ENCODE assay signal across 9 cellular contexts in the genomic region with DNA sequence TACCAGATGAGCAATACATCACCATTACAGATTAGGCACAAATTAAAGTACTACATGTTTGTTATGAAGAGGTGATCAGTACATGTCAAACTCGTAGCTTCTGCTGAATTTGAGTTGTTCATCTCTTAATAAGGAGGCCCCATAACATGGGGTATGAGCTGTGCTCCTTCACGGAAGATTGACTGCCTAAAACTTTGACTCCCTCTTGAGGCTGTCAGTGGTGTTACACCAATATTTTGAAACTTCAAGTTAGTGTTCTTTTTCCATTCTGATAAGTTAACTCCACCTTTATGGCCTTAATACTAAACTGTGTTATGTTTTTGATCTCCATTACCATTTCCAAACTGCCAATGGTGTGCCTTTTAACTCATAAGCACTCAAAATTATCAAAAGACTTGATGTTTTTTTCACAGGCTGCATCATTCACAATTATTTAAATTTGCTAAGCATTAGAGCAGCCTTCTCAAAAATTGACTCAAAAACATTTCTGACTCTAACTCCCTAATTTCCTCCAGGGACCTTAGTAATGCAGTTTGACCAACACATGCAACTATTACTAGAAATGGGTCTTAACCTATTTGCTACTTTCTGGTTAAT.
DNase-seq lines count a peak whose midpoint lies in the region; ATAC-seq and TF ChIP-seq lines count a peak whose summit lies in the region.
"Had no signal": no experiment of that assay in that cellular context is flagged by ENCODE, and none has a peak within 500 bp of the region (broad histone marks: within the 10 kb centered on the region; RNA-seq: fewer than 3 reads in every experiment).

No MANE protein-coding gene starts in this region.

- H3K4me2 ChIP-seq in KMS-11, result no peak overlapping the region

- H2AFZ ChIP-seq in KMS-11 (ENCODE audit: low read depth), result no peak overlapping the region

- no peaks in the 10 kb centered on the region for H4K20me1 ChIP-seq in KMS-11 (ENCODE audit: insufficient read depth)

- TF ChIP-seq POLR2A in gastrocnemius medialis (IDR thresholded peaks at IDR 0.05), result no peak

- peak; percentile 52 for DNase-seq in GM12865 (ENCODE audit: low read depth)
- DNase-seq in amniotic stem cell (lab: John Stamatoyannopoulos, UW), result peak; percentile 17
- DNase-seq in left kidney (ENCODE audit: low read depth, low spot score), result peak; percentile 55
- no peak for DNase-seq in gastrocnemius medialis
- DNase-seq in GOT3 (lab: John Stamatoyannopoulos, UW), result no peak
- no peak for DNase-seq in cortex of kidney (lab: John Stamatoyannopoulos, UW)
- DNase-seq: activated naive CD8-positive, alpha-beta T cell treated with anti-CD3 and anti-CD28 coated beads, Interleukin-2, amount 10 ng/mL, durations not matched to agents 7 days and 5 days had no signal

- peak; percentile 72 for ATAC-seq in GM21825 (IDR thresholded peaks at IDR 0.05; ENCODE audit: unreplicated experiment)
- ATAC-seq in gastrocnemius medialis, result no peak

- H3K27me3 ChIP-seq in KMS-11 (ENCODE audit: insufficient read depth, low read depth), result no peaks in the 10 kb centered on the region
- no peaks in the 10 kb centered on the region for H3K27me3 ChIP-seq in gastrocnemius medialis

- H3K36me3 ChIP-seq in KMS-11 (ENCODE audit: insufficient read depth) (no peaks in the 10 kb centered on the region), gastrocnemius medialis (no peaks in the 10 kb centered on the region)

- no peaks in the 10 kb centered on the region for H3K79me2 ChIP-seq in KMS-11 (ENCODE audit: insufficient read depth, low read depth)

- H3K4me1 ChIP-seq in KMS-11 (ENCODE audit: low read depth, poor library complexity, severe bottlenecking) (no peaks in the 10 kb centered on the region), gastrocnemius medialis (no peaks in the 10 kb centered on the region)

- H3K27ac ChIP-seq in KMS-11, result no peak overlapping the region
- no peak overlapping the region for H3K27ac ChIP-seq in gastrocnemius medialis

- TF ChIP-seq CTCF in GM12865 (IDR thresholded peaks at IDR 0.05; ENCODE audit: insufficient read depth, low read depth, low read length, missing control alignments) (peak; percentile 62), KMS-11 (conservative IDR thresholded peaks at IDR 0.05; ENCODE audit: low read depth, low read length) (peak; percentile 60), gastrocnemius medialis (IDR thresholded peaks at IDR 0.05 in 4 of 5, conservative IDR thresholded peaks at IDR 0.05 in 1 of 5) (peak in 1 of 5 experiments; percentile 14)

- intact Hi-C loops in gastrocnemius medialis (cut with DNase I; ENCODE audit: low total_unique reads), result no loop called here

- no peaks in the 10 kb centered on the region for H3K9me3 ChIP-seq in gastrocnemius medialis

- in situ Hi-C loops in gastrocnemius medialis (cut with MboI; ENCODE audit: low sequenced_read_pairs in 4 of 4), result no loop called here

- H3K4me3 ChIP-seq in GM12865 (ENCODE audit: low read depth, low read length), result no peak overlapping the region
- H3K4me3 ChIP-seq in KMS-11 (IDR thresholded peaks at IDR 0.05; ENCODE audit: insufficient read depth, low read depth, low read length), result no peak overlapping the region
- H3K4me3 ChIP-seq in gastrocnemius medialis, result no peak overlapping the region

- no peak overlapping the region for H3K9ac ChIP-seq in KMS-11

Comparison
In these comparisons a context has a peak if more than half of its experiments do, and no peak if none do; other contexts are left out.
1. DNase-seq: peak in GM12865 (single experiment), amniotic stem cell (single experiment) and left kidney (single experiment); none in gastrocnemius medialis (0 of 2), GOT3 (single experiment) and cortex of kidney (single experiment).